27 cellular contexts compared by ENCODE assay signal in the genomic region with DNA sequence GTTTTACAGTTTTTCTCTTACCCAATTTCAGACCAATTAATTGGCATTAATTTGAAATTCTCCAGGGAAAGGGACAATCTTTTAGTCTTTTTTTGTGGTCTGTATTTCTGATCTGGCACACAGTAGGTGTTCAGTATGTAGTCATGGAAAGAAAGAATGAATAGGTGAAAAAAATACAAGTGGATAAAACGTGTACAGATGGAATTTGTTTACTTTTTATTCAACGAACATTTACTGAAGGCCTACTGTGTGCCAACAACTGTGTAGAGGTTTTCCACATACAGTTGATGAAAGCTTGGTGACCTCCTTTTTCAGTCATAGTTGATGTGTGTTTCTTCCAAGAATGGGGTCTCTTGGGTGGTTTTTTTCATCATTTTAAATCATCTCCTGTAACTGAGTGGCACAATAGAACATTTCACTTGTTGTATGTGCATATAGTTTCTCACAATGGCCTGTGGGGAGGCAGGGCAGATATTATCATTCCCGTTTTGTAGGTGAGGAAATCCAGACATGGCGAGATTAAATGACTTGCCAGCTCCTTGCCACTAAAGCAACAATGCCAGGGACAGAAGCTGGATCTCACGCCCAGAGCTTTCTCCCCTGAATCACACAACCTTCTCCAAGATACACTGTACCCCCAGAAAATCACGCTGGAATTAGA.
A peak's percentile ranks its signal among the peaks of the same experiment; 100 is the strongest.
DNase-seq lines count a peak whose midpoint lies in the region; ATAC-seq and TF ChIP-seq lines count a peak whose summit lies in the region.
"Had no signal": no experiment of that assay in that cellular context is flagged by ENCODE, and none has a peak within 500 bp of the region (broad histone marks: within the 10 kb centered on the region; RNA-seq: fewer than 3 reads in every experiment).

No MANE protein-coding gene starts in this region.

- peaks cover 62% of the 10 kb centered on the region for H3K4me1 Mint-ChIP-seq in brain
- H3K4me1 Mint-ChIP-seq in activated CD4-positive, alpha-beta T cell treated with anti-CD3 and anti-CD28 coated beads, Interleukin-2, amount 10 ng/mL, durations not matched to agents 24 days and 14 days = peaks cover 13% of the 10 kb centered on the region

- peaks cover 4% of the 10 kb centered on the region for H3K36me3 Mint-ChIP-seq in brain
- H3K36me3 Mint-ChIP-seq in activated CD4-positive, alpha-beta T cell treated with anti-CD3 and anti-CD28 coated beads, Interleukin-2, amount 10 ng/mL, durations not matched to agents 24 days and 14 days (ENCODE audit: low read depth) = peaks cover 1% of the 10 kb centered on the region
- H3K36me3 Mint-ChIP-seq: activated naive CD4-positive, alpha-beta T cell treated with anti-CD3 and anti-CD28 coated beads, Interleukin-2, amount 10 ng/mL, durations not matched to agents 7 days and 5 days had no signal

- H3K36me3 ChIP-seq in BLaER1 (no peaks in the 10 kb centered on the region), OCI-LY7 (ENCODE audit: insufficient read depth, low read length) (no peaks in the 10 kb centered on the region), mesendoderm (ENCODE audit: control insufficient read depth, insufficient read depth, low read length) (no peaks in the 10 kb centered on the region), gastroesophageal sphincter (no peaks in the 10 kb centered on the region)
- H3K36me3 ChIP-seq: heart right ventricle, ovary had no signal

- H2BK15ac ChIP-seq in mesendoderm (replicated peaks; ENCODE audit: low read depth) = no peak overlapping the region

- TF ChIP-seq POLR2A in gastroesophageal sphincter (IDR thresholded peaks at IDR 0.05) = no peak

- H3K18ac ChIP-seq in mesendoderm (ENCODE audit: low read length) = peak overlapping the region; percentile 1

- H3K79me2 ChIP-seq in OCI-LY7 (ENCODE audit: insufficient read depth, low read depth, low read length) (peaks cover 49% of the 10 kb centered on the region; the same call in 1 of the 2 replicates), mesendoderm (ENCODE audit: control insufficient read depth, insufficient read depth, low read length) (peaks cover 7% of the 10 kb centered on the region)

- H3K9me3 Mint-ChIP-seq in brain = no peaks in the 10 kb centered on the region
- no peaks in the 10 kb centered on the region for H3K9me3 Mint-ChIP-seq in activated CD4-positive, alpha-beta T cell treated with anti-CD3 and anti-CD28 coated beads, Interleukin-2, amount 10 ng/mL, durations not matched to agents 24 days and 14 days
- H3K9me3 Mint-ChIP-seq: activated CD4-positive, alpha-beta memory T cell treated with anti-CD3 and anti-CD28 coated beads, Interleukin-2, amount 10 ng/mL, durations not matched to agents 7 days and 5 days; activated naive CD4-positive, alpha-beta T cell treated with anti-CD3 and anti-CD28 coated beads, Interleukin-2, amount 10 ng/mL, durations not matched to agents 7 days and 5 days had no signal

- peak overlapping the region; percentile 93 to 96 (median 94) for H3K4me3 Mint-ChIP-seq in brain
- no peak overlapping the region for H3K4me3 Mint-ChIP-seq in activated CD4-positive, alpha-beta T cell treated with anti-CD3 and anti-CD28 coated beads, Interleukin-2, amount 10 ng/mL, durations not matched to agents 24 days and 14 days
- H3K4me3 Mint-ChIP-seq: activated CD4-positive, alpha-beta memory T cell treated with anti-CD3 and anti-CD28 coated beads, Interleukin-2, amount 10 ng/mL, durations not matched to agents 7 days and 5 days; activated naive CD4-positive, alpha-beta T cell treated with anti-CD3 and anti-CD28 coated beads, Interleukin-2, amount 10 ng/mL, durations not matched to agents 7 days and 5 days had no signal

- CTCF ChIA-PET in OCI-LY7 (lab: Charles Lee; ENCODE audit: unreplicated experiment) = no interaction called here

- no peak overlapping the region for H4K5ac ChIP-seq in mesendoderm (ENCODE audit: low read length)

- no CpG with 5 or more reads among the region's 6 CpGs for WGBS in mesendoderm (ENCODE audit: extremely low coverage, insufficient coverage, low lambda C conversion rate)
- WGBS in gastroesophageal sphincter (ENCODE audit: low coverage in 1 of 2), 2 donors = 77 to 78% methylated on average over 6 of the region's 6 CpGs

- H2AFZ ChIP-seq in OCI-LY7 (ENCODE audit: low read length) = peak overlapping the region; percentile 65; the same call in 1 of the 2 replicates
- H2AFZ ChIP-seq: PC-9 had no signal

- no peak for TF ChIP-seq EP300 in gastroesophageal sphincter (IDR thresholded peaks at IDR 0.05)

- no TSS peak for BruUV-seq in OCI-LY7 (replicated peaks; lab: Mats Ljungman, UMichigan)

- H3K27ac ChIP-seq in BLaER1 = no peak overlapping the region
- H3K27ac ChIP-seq in OCI-LY7 (ENCODE audit: low read depth, low read length, poor library complexity, severe bottlenecking) = no peak overlapping the region
- no peak overlapping the region for H3K27ac ChIP-seq in mesendoderm (ENCODE audit: low read depth, low read length)
- no peak overlapping the region for H3K27ac ChIP-seq in gastroesophageal sphincter
- H3K27ac ChIP-seq: heart right ventricle, ovary, PC-9 had no signal

- no peak overlapping the region for H2BK120ac ChIP-seq in mesendoderm (ENCODE audit: low read depth, low read length)

- H3K4ac ChIP-seq in mesendoderm (ENCODE audit: low read depth, low read length) = peak overlapping the region; percentile 37

- peak overlapping the region; percentile 80 for H3K4me2 ChIP-seq in BLaER1
- peak overlapping the region; percentile 93 for H3K4me2 ChIP-seq in OCI-LY7 (ENCODE audit: low read length)
- no peak overlapping the region for H3K4me2 ChIP-seq in mesendoderm (ENCODE audit: low read length)

- H3K79me1 ChIP-seq in mesendoderm (ENCODE audit: low read length) = peaks cover 4% of the 10 kb centered on the region

- DNase-seq in OCI-LY7 (ENCODE audit: low spot score) (no peak), mesendoderm (no peak), left cardiac atrium (no peak)
- DNase-seq in activated CD4-positive, alpha-beta T cell treated with anti-CD3 and anti-CD28 coated beads, Interleukin-2, amount 10 ng/mL, durations not matched to agents 24 days and 14 days = no peak
- DNase-seq: activated CD4-positive, alpha-beta memory T cell treated with anti-CD3 and anti-CD28 coated beads, Interleukin-2, amount 10 ng/mL, durations not matched to agents 7 days and 5 days; activated CD8-positive, alpha-beta memory T cell treated with anti-CD3 and anti-CD28 coated beads, Interleukin-2, amount 50 U/mL, for 48 hours; activated naive CD4-positive, alpha-beta T cell treated with anti-CD3 and anti-CD28 coated beads, Interleukin-2, amount 10 ng/mL, durations not matched to agents 7 days and 5 days; AML-193; effector CD8-positive, alpha-beta T cell; foreskin fibroblast; heart right ventricle; MV-4-11; NCI-H146; NCI-H2107; ovary; PC-9; SW 1271; T1000; trophoblast cell had no signal

- H3K27ac Mint-ChIP-seq in brain = peak overlapping the region; percentile 95 to 97 (median 96)
- H3K27ac Mint-ChIP-seq in activated CD4-positive, alpha-beta T cell treated with anti-CD3 and anti-CD28 coated beads, Interleukin-2, amount 10 ng/mL, durations not matched to agents 24 days and 14 days = no peak overlapping the region
- H3K27ac Mint-ChIP-seq: activated CD4-positive, alpha-beta memory T cell treated with anti-CD3 and anti-CD28 coated beads, Interleukin-2, amount 10 ng/mL, durations not matched to agents 7 days and 5 days; activated naive CD4-positive, alpha-beta T cell treated with anti-CD3 and anti-CD28 coated beads, Interleukin-2, amount 10 ng/mL, durations not matched to agents 7 days and 5 days had no signal

- POLR2A ChIA-PET in OCI-LY7 (lab: Charles Lee) = interaction anchor here (0.6 to 3.0 kb wide), 8 partner anchors 10 to 384 kb away, joined by 3 to 30 read pairs (median 6); a partner anchor contains a TSS

- H3K4me1 ChIP-seq in BLaER1 (peaks cover 47% of the 10 kb centered on the region), OCI-LY7 (ENCODE audit: insufficient read depth, low read length, poor library complexity, severe bottlenecking) (peaks cover 43% of the 10 kb centered on the region), mesendoderm (ENCODE audit: control insufficient read depth, low read depth, low read length) (peaks cover 5% of the 10 kb centered on the region), gastroesophageal sphincter (peaks cover 0 to 19% (median 11%) of the 10 kb centered on the region in 3 donors)

- H4K8ac ChIP-seq in mesendoderm (ENCODE audit: low read depth, low read length) = no peak overlapping the region

- H3K27me3 Mint-ChIP-seq in brain = peaks cover 18% of the 10 kb centered on the region
- peaks cover 47% of the 10 kb centered on the region for H3K27me3 Mint-ChIP-seq in activated CD4-positive, alpha-beta T cell treated with anti-CD3 and anti-CD28 coated beads, Interleukin-2, amount 10 ng/mL, durations not matched to agents 24 days and 14 days

- peak overlapping the region; percentile 92; the same call in 1 of the 2 replicates for H3K4me3 ChIP-seq in BLaER1
- H3K4me3 ChIP-seq in OCI-LY7 (ENCODE audit: low read depth, low read length, poor library complexity, severe bottlenecking) = peak overlapping the region; percentile 81
- no peak overlapping the region for H3K4me3 ChIP-seq in mesendoderm (ENCODE audit: low read length)
- H3K4me3 ChIP-seq in gastroesophageal sphincter = no peak overlapping the region
- H3K4me3 ChIP-seq: heart right ventricle, ovary had no signal

- H2BK5ac ChIP-seq in mesendoderm (ENCODE audit: low read length) = no peak overlapping the region

- intact Hi-C loops in OCI-LY7 (cut with micrococcal nuclease; ENCODE audit: unreplicated experiment) (loop anchor here (10.0 kb wide), 1 partner anchor 774 kb away; a partner anchor contains a TSS), left cardiac atrium (cut with DNase I) (no loop called here)
- intact Hi-C loops in activated CD4-positive, alpha-beta T cell treated with anti-CD3 and anti-CD28 coated beads, Interleukin-2, amount 10 ng/mL, durations not matched to agents 24 days and 14 days (cut with micrococcal nuclease) = no loop called here

- H4K20me1 ChIP-seq in BLaER1 (peaks cover 20% of the 10 kb centered on the region), OCI-LY7 (ENCODE audit: insufficient read depth, low read length) (no peaks in the 10 kb centered on the region)

- no peak for ATAC-seq in gastroesophageal sphincter
- ATAC-seq in HG03378 (IDR thresholded peaks at IDR 0.05; ENCODE audit: unreplicated experiment) = no peak
- no peak for ATAC-seq in left cardiac atrium
- ATAC-seq: activated CD4-positive, CD25-positive, alpha-beta regulatory T cell treated with anti-CD3 and anti-CD28 coated beads, Interleukin-2, amount 50 U/mL, for 24 hours; esophagus mucosa; heart right ventricle; left lobe of liver; Right ventricle myocardium inferior had no signal

- H3K9me2 ChIP-seq in OCI-LY7 (ENCODE audit: insufficient read depth, low read length) = no peaks in the 10 kb centered on the region

- H3K56ac ChIP-seq in mesendoderm (ENCODE audit: low read length) = no peak overlapping the region

- H3K23ac ChIP-seq in mesendoderm (ENCODE audit: low read length) = no peak overlapping the region

- no peaks in the 10 kb centered on the region for H3K27me3 ChIP-seq in BLaER1
- no peaks in the 10 kb centered on the region for H3K27me3 ChIP-seq in mesendoderm (ENCODE audit: insufficient read depth, low read length, poor library complexity)
- peaks cover 59% of the 10 kb centered on the region for H3K27me3 ChIP-seq in gastroesophageal sphincter
- H3K27me3 ChIP-seq: ovary had no signal

- H3K9me3 ChIP-seq in BLaER1 = no peaks in the 10 kb centered on the region
- H3K9me3 ChIP-seq in OCI-LY7 (ENCODE audit: low read length) = no peaks in the 10 kb centered on the region
- no peaks in the 10 kb centered on the region for H3K9me3 ChIP-seq in gastroesophageal sphincter
- H3K9me3 ChIP-seq: heart right ventricle, ovary had no signal

- TF ChIP-seq CTCF in OCI-LY7 (conservative IDR thresholded peaks at IDR 0.05; ENCODE audit: low read length) = no peak
- no peak for TF ChIP-seq CTCF in brain (conservative IDR thresholded peaks at IDR 0.05)
- no peak for TF ChIP-seq CTCF in gastroesophageal sphincter (IDR thresholded peaks at IDR 0.05)

- H3K9ac ChIP-seq in BLaER1 (no peak overlapping the region), mesendoderm (ENCODE audit: low read length) (no peak overlapping the region)

- no peak overlapping the region for H2AK5ac ChIP-seq in mesendoderm (ENCODE audit: low read length)

Comparison
In these comparisons a context has a peak if more than half of its experiments do, and no peak if none do; other contexts are left out.
1. H3K4me3 ChIP-seq: peak in BLaER1 (single experiment) and OCI-LY7 (single experiment); none in mesendoderm (single experiment) and gastroesophageal sphincter (0 of 2).